8 cellular contexts compared by ENCODE assay signal in the genomic region with DNA sequence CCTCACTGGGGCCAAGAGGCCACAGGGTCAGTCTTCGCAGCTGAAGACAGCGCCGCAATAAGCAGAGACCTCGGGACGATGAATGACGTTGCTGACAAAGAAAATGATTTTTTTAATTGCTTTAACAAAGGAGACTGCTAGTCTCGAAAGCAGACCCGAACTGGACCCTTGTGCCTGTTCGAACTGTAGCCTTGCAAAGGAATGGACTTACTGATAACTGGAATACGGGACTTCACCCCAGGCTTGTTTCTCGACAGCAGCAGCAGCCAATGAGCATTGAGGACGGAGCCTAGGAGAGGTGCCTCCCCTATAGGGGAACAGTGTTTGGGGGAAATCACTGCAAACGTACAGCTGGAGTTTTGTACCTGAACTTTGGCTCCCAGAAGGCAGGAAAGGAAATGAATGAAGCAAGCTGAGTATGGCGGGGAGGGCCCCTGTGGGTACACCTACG. TPM values are rescaled to one million over a fixed set of nuclear protein-coding genes. Genes with fewer than 3 reads are reported as not detected.
DNase-seq lines count a peak whose midpoint lies in the region; ATAC-seq and TF ChIP-seq lines count a peak whose summit lies in the region.

No MANE protein-coding gene starts in this region.

- H3K36me3 Mint-ChIP-seq in activated CD4-positive, alpha-beta T cell treated with anti-CD3 and anti-CD28 coated beads, Interleukin-2, amount 10 ng/mL, durations not matched to agents 24 days and 14 days (ENCODE audit: low read depth) = peaks cover 7% of the 10 kb centered on the region
- H3K36me3 Mint-ChIP-seq in T-cell = no peaks in the 10 kb centered on the region
- H3K36me3 Mint-ChIP-seq in naive thymus-derived CD8-positive, alpha-beta T cell = no peaks in the 10 kb centered on the region

- DNase-seq in activated CD4-positive, alpha-beta T cell treated with anti-CD3 and anti-CD28 coated beads, Interleukin-2, amount 10 ng/mL, durations not matched to agents 24 days and 14 days = peak; percentile 72
- no peak for DNase-seq in activated CD4-positive, alpha-beta T cell treated with anti-CD3 and anti-CD28 coated beads, Interleukin-2, amount 50 U/mL, for 4 hours
- DNase-seq in T-cell = peak in 2 of 34 experiments; percentile 8 to 16
- no peak for DNase-seq in epithelial cell of esophagus (ENCODE audit: low read depth)
- DNase-seq in naive thymus-derived CD8-positive, alpha-beta T cell = peak in 5 of 10 donors; percentile 28 to 36 (median 32)
- DNase-seq in middle frontal gyrus (ENCODE audit: extremely low spot score, low spot score) = no peak
- DNase-seq in epidermal melanocyte (ENCODE audit: insufficient read length, low spot score) = no peak

- no peaks in the 10 kb centered on the region for H3K9me3 Mint-ChIP-seq in activated CD4-positive, alpha-beta T cell treated with anti-CD3 and anti-CD28 coated beads, Interleukin-2, amount 10 ng/mL, durations not matched to agents 24 days and 14 days
- peaks cover 0 to 5% (median 0%) of the 10 kb centered on the region in 3 donors for H3K9me3 Mint-ChIP-seq in T-cell
- H3K9me3 Mint-ChIP-seq in naive thymus-derived CD8-positive, alpha-beta T cell = peaks cover 0 to 4% (median 0%) of the 10 kb centered on the region in 9 donors

- peak overlapping the region; percentile 88 for H3K4me3 Mint-ChIP-seq in activated CD4-positive, alpha-beta T cell treated with anti-CD3 and anti-CD28 coated beads, Interleukin-2, amount 10 ng/mL, durations not matched to agents 24 days and 14 days
- H3K4me3 Mint-ChIP-seq in T-cell = peak overlapping the region; percentile 83 to 89 (median 86)
- H3K4me3 Mint-ChIP-seq in naive thymus-derived CD8-positive, alpha-beta T cell = peak overlapping the region; percentile 86 to 94 (median 91)

- no peak for TF ChIP-seq CTCF in epithelial cell of esophagus (IDR thresholded peaks at IDR 0.05; ENCODE audit: insufficient read depth, low read depth, low read length, missing control alignments)

- ATAC-seq in T-cell (replicated peaks in 1 of 4) = no peak
- ATAC-seq in naive thymus-derived CD8-positive, alpha-beta T cell = peak; percentile 19 to 24
- ATAC-seq in GM21381 (IDR thresholded peaks at IDR 0.05; ENCODE audit: unreplicated experiment) = no peak

- H3K27ac Mint-ChIP-seq in activated CD4-positive, alpha-beta T cell treated with anti-CD3 and anti-CD28 coated beads, Interleukin-2, amount 10 ng/mL, durations not matched to agents 24 days and 14 days = peak overlapping the region; percentile 89
- H3K27ac Mint-ChIP-seq in T-cell = peak overlapping the region; percentile 89 to 93
- peak overlapping the region; percentile 91 to 97 (median 96) for H3K27ac Mint-ChIP-seq in naive thymus-derived CD8-positive, alpha-beta T cell

- H3K27me3 Mint-ChIP-seq in activated CD4-positive, alpha-beta T cell treated with anti-CD3 and anti-CD28 coated beads, Interleukin-2, amount 10 ng/mL, durations not matched to agents 24 days and 14 days = peaks cover 3% of the 10 kb centered on the region
- H3K27me3 Mint-ChIP-seq in T-cell = peaks cover 0 to 6% of the 10 kb centered on the region in 2 donors
- H3K27me3 Mint-ChIP-seq in naive thymus-derived CD8-positive, alpha-beta T cell = no peaks in the 10 kb centered on the region

- intact Hi-C loops in activated CD4-positive, alpha-beta T cell treated with anti-CD3 and anti-CD28 coated beads, Interleukin-2, amount 10 ng/mL, durations not matched to agents 24 days and 14 days (cut with micrococcal nuclease) = loop anchor here (1.0 to 2.0 kb wide), 2 partner anchors 54 to 76 kb away; a partner anchor contains a TSS

- CTCF ChIA-PET in T-cell (lab: Charles Lee) = interaction anchor here in 1 of 2 donors (0.8 to 1.0 kb wide), 2 partner anchors 56 to 70 kb away, joined by 3 read pairs; no protein-coding TSS in a partner anchor

- H3K4me1 Mint-ChIP-seq in activated CD4-positive, alpha-beta T cell treated with anti-CD3 and anti-CD28 coated beads, Interleukin-2, amount 10 ng/mL, durations not matched to agents 24 days and 14 days = peaks cover 26% of the 10 kb centered on the region
- H3K4me1 Mint-ChIP-seq in T-cell = peaks cover 38 to 42% (median 39%) of the 10 kb centered on the region in 3 donors
- H3K4me1 Mint-ChIP-seq in naive thymus-derived CD8-positive, alpha-beta T cell = peaks cover 20 to 45% (median 40%) of the 10 kb centered on the region in 4 donors

- POLR2A ChIA-PET in T-cell (lab: Charles Lee) = interaction anchor here (0.6 to 1.6 kb wide), 3 partner anchors 55 to 74 kb away, joined by 3 to 14 read pairs (median 4); a partner anchor contains a TSS
- POLR2A ChIA-PET in naive thymus-derived CD8-positive, alpha-beta T cell (lab: Charles Lee) = interaction anchor here (0.7 to 5.7 kb wide), 20 partner anchors 32 to 320 kb away, joined by 3 to 158 read pairs (median 8); a partner anchor contains a TSS

- H3K4me3 ChIP-seq in epithelial cell of esophagus (ENCODE audit: low read length) = peak overlapping the region; percentile 52

RNA-seq across cellular contexts. Expression of a gene that starts 1.3 kb away (rescaled TPM):
- 25.6 and 26.6 TPM in 2 replicates for total RNA-seq in activated CD4-positive, alpha-beta T cell treated with anti-CD3 and anti-CD28 coated beads, Interleukin-2, amount 10 ng/mL, durations not matched to agents 24 days and 14 days
- total RNA-seq in T-cell = 10 to 100 TPM; 21.7 to 39.5 (median 35.2) TPM
- total RNA-seq in naive thymus-derived CD8-positive, alpha-beta T cell = 10 to 100 TPM; 39.0 to 41.5 TPM
- 1 to 10 TPM in 2 of 3 donors, under 1 TPM in 1; 0.31 to 1.6 (median 1.4) TPM for polyA plus RNA-seq in naive thymus-derived CD8-positive, alpha-beta T cell

RNA-seq across cellular contexts. Expression of a gene that starts 55.3 kb away (rescaled TPM):
- total RNA-seq in activated CD4-positive, alpha-beta T cell treated with anti-CD3 and anti-CD28 coated beads, Interleukin-2, amount 10 ng/mL, durations not matched to agents 24 days and 14 days = 44.0 and 45.3 TPM in 2 replicates
- total RNA-seq in T-cell = 10 to 100 TPM; 40.5 to 55.5 (median 54.4) TPM
- 10 to 100 TPM; 53.5 to 55.8 TPM for total RNA-seq in naive thymus-derived CD8-positive, alpha-beta T cell
- 1 to 10 TPM; 1.5 to 2.4 (median 2.4) TPM for polyA plus RNA-seq in naive thymus-derived CD8-positive, alpha-beta T cell

Comparison
In these comparisons a context has a peak if more than half of its experiments do, and no peak if none do; other contexts are left out.
1. ATAC-seq: peak in naive thymus-derived CD8-positive, alpha-beta T cell (2 of 2); none in T-cell (0 of 4) and GM21381 (single experiment).
2. Peak in every context shown above with its lines, with median percentiles within 50 percentile points of each other: H3K27ac Mint-ChIP-seq and H3K4me3 Mint-ChIP-seq.